ENCODE assay signal across 1 cellular context in genomic region chr15:95449229-95449628, GRCh38.
TF ChIP-seq lines count a peak whose summit lies in the region.

No MANE protein-coding gene starts in this region.

TF ChIP-seq in GM23338, 12 proteins besides CTCF, POLR2A, EP300 and RAD21 (continued from another document):
- no peak for TF ChIP-seq ZNF462 (CRISPR knock-in tag; IDR thresholded peaks at IDR 0.05)
TF ChIP-seq in GM23338: peak in this region for 0.
